In genomic region chr10:110414563-110415309, GRCh38 we compare ENCODE assay signal across 8 cellular contexts.
DNase-seq lines count a peak whose midpoint lies in the region; ATAC-seq and TF ChIP-seq lines count a peak whose summit lies in the region.

No MANE protein-coding gene starts in this region.

- H3K4me3 Mint-ChIP-seq in GM23338 = no peak overlapping the region
- peak overlapping the region; percentile 7 for H3K4me3 Mint-ChIP-seq in activated CD8-positive, alpha-beta memory T cell treated with anti-CD3 and anti-CD28 coated beads, Interleukin-2, amount 10 ng/mL, durations not matched to agents 7 days and 5 days

- H3K9me3 ChIP-seq in cardiac muscle cell (ENCODE audit: low read depth) = no peaks in the 10 kb centered on the region

- H3K27ac ChIP-seq in GM23338 (ENCODE audit: low read depth) = no peak overlapping the region
- peak overlapping the region; percentile 85 for H3K27ac ChIP-seq in cardiac muscle cell

- H3K4me3 ChIP-seq in GM23338 = no peak overlapping the region
- H3K4me3 ChIP-seq in cardiac muscle cell = no peak overlapping the region

- H3K27ac Mint-ChIP-seq in GM23338 = no peak overlapping the region
- H3K27ac Mint-ChIP-seq in activated CD8-positive, alpha-beta memory T cell treated with anti-CD3 and anti-CD28 coated beads, Interleukin-2, amount 10 ng/mL, durations not matched to agents 7 days and 5 days = peak overlapping the region; percentile 85

- no peaks in the 10 kb centered on the region for H4K20me1 ChIP-seq in GM23338 (replicated peaks; ENCODE audit: insufficient read depth)

- H3K9me3 Mint-ChIP-seq in GM23338 = no peaks in the 10 kb centered on the region
- no peaks in the 10 kb centered on the region for H3K9me3 Mint-ChIP-seq in activated CD8-positive, alpha-beta memory T cell treated with anti-CD3 and anti-CD28 coated beads, Interleukin-2, amount 10 ng/mL, durations not matched to agents 7 days and 5 days (ENCODE audit: low read depth)

- H3K36me3 Mint-ChIP-seq in GM23338 (ENCODE audit: low read depth) = no peaks in the 10 kb centered on the region
- peaks cover 8% of the 10 kb centered on the region for H3K36me3 Mint-ChIP-seq in activated CD8-positive, alpha-beta memory T cell treated with anti-CD3 and anti-CD28 coated beads, Interleukin-2, amount 10 ng/mL, durations not matched to agents 7 days and 5 days

- peak overlapping the region; percentile 63; the same call in 1 of the 2 replicates for H2AFZ ChIP-seq in GM23338

- H3K79me2 ChIP-seq in GM23338 (replicated peaks; ENCODE audit: insufficient read depth) = no peaks in the 10 kb centered on the region

- H3K9me2 ChIP-seq in GM23338 (ENCODE audit: insufficient read depth) = no peaks in the 10 kb centered on the region

- H3K4me1 ChIP-seq in GM23338 (ENCODE audit: insufficient read depth) = no peaks in the 10 kb centered on the region
- peaks cover 56% of the 10 kb centered on the region for H3K4me1 ChIP-seq in cardiac muscle cell (ENCODE audit: low read depth)

- peaks cover 11% of the 10 kb centered on the region; the same call in 2 of the 3 replicates for H3K4me1 Mint-ChIP-seq in GM23338
- peaks cover 77% of the 10 kb centered on the region for H3K4me1 Mint-ChIP-seq in activated CD8-positive, alpha-beta memory T cell treated with anti-CD3 and anti-CD28 coated beads, Interleukin-2, amount 10 ng/mL, durations not matched to agents 7 days and 5 days

- CTCF ChIA-PET in GM10248 (lab: Yijun Ruan, JAX) = interaction anchor here (0.8 to 1.7 kb wide), 8 partner anchors 9 to 135 kb away, joined by 3 to 5 read pairs (median 4); no protein-coding TSS in a partner anchor
- CTCF ChIA-PET in activated CD8-positive, alpha-beta memory T cell treated with anti-CD3 and anti-CD28 coated beads, Interleukin-2, amount 10 ng/mL, durations not matched to agents 7 days and 5 days (lab: Charles Lee) = interaction anchor here (1.0 to 6.2 kb wide), 11 partner anchors 7 to 89 kb away, joined by 3 to 55 read pairs (median 5); partner anchors contain the start of gene DUSP5

- DNase-seq in GM10248 (ENCODE audit: extremely low spot score) (peak; percentile 83), GM23338 (ENCODE audit: low spot score) (no peak), M059J (ENCODE audit: low read depth) (peak; percentile 94), cardiac muscle cell (ENCODE audit: low read depth in 1 of 2, low spot score in 1 of 2) (peak in 1 of 2 donors; percentile 69), cortex of kidney (lab: John Stamatoyannopoulos, UW) (no peak), NCI-H748 (lab: John Stamatoyannopoulos, UW; ENCODE audit: unreplicated experiment) (no peak)
- peak; percentile 98 for DNase-seq in activated CD8-positive, alpha-beta memory T cell treated with anti-CD3 and anti-CD28 coated beads, Interleukin-2, amount 10 ng/mL, durations not matched to agents 7 days and 5 days
- peak; percentile 78 for DNase-seq in stimulated activated CD8-positive, alpha-beta memory T cell treated with anti-CD3 and anti-CD28 coated beads, Interleukin-12 subunit alpha, Interleukin-12 subunit beta, amount 100 ng/mL, for 4 hours (ENCODE audit: low read depth)

- ATAC-seq in GM23338 = no peak
- peak; percentile 93 for ATAC-seq in activated CD8-positive, alpha-beta memory T cell treated with anti-CD3 and anti-CD28 coated beads, Interleukin-2, amount 10 ng/mL, durations not matched to agents 7 days and 5 days

- no peak overlapping the region for H3K4me2 ChIP-seq in GM23338

- H3K36me3 ChIP-seq in GM23338 (ENCODE audit: insufficient read depth) = no peaks in the 10 kb centered on the region
- no peaks in the 10 kb centered on the region for H3K36me3 ChIP-seq in cardiac muscle cell

- no peaks in the 10 kb centered on the region for H3F3A ChIP-seq in GM23338 (replicated peaks; ENCODE audit: low read depth)

- H3K27me3 Mint-ChIP-seq in GM23338 (ENCODE audit: insufficient read depth, low read depth, poor library complexity) = peaks cover 7% of the 10 kb centered on the region
- H3K27me3 Mint-ChIP-seq in activated CD8-positive, alpha-beta memory T cell treated with anti-CD3 and anti-CD28 coated beads, Interleukin-2, amount 10 ng/mL, durations not matched to agents 7 days and 5 days = no peaks in the 10 kb centered on the region

- POLR2A ChIA-PET in GM10248 (lab: Yijun Ruan, JAX) = interaction anchor here (1.0 to 2.7 kb wide), 4 partner anchors 9 to 86 kb away, joined by 3 to 8 read pairs (median 4); no protein-coding TSS in a partner anchor

- H3K27me3 ChIP-seq in GM23338 (ENCODE audit: insufficient read depth) (no peaks in the 10 kb centered on the region), cardiac muscle cell (no peaks in the 10 kb centered on the region)

- TF ChIP-seq CTCF in GM10248 (IDR thresholded peaks at IDR 0.05; ENCODE audit: control extremely low read depth, extremely low read depth, low read depth, missing control alignments) (no peak), GM23338 (conservative IDR thresholded peaks at IDR 0.05; ENCODE audit: low read depth in 2 of 2) (no peak), cardiac muscle cell (IDR thresholded peaks at IDR 0.05; ENCODE audit: low read depth, low read length) (no peak)

TF ChIP-seq in GM23338, 12 proteins besides CTCF, POLR2A, EP300 and RAD21 (continues in another document):
- no peak for TF ChIP-seq REST (IDR thresholded peaks at IDR 0.05; ENCODE audit: unreplicated experiment)
- no peak for TF ChIP-seq ETS1 (IDR thresholded peaks at IDR 0.05)
- no peak for TF ChIP-seq ZNF114 (CRISPR knock-in tag; IDR thresholded peaks at IDR 0.05)
- TF ChIP-seq EZH2 (IDR thresholded peaks at IDR 0.05; ENCODE audit: low read depth, unreplicated experiment) = no peak
- TF ChIP-seq NANOG (IDR thresholded peaks at IDR 0.05; ENCODE audit: borderline replicate concordance) = no peak
- TF ChIP-seq STAT1 (IDR thresholded peaks at IDR 0.05; ENCODE audit: unreplicated experiment) = no peak
- no peak for TF ChIP-seq JUNB (IDR thresholded peaks at IDR 0.05; ENCODE audit: unreplicated experiment)
- no peak for TF ChIP-seq CREB1 (CRISPR knock-in tag; IDR thresholded peaks at IDR 0.05; ENCODE audit: low read depth)

Comparison
In these comparisons a context has a peak if more than half of its experiments do, and no peak if none do; other contexts are left out.
1. DNase-seq: peak in GM10248 (single experiment), M059J (single experiment), activated CD8-positive, alpha-beta memory T cell treated with anti-CD3 and anti-CD28 coated beads, Interleukin-2, amount 10 ng/mL, durations not matched to agents 7 days and 5 days (single experiment) and stimulated activated CD8-positive, alpha-beta memory T cell treated with anti-CD3 and anti-CD28 coated beads, Interleukin-12 subunit alpha, Interleukin-12 subunit beta, amount 100 ng/mL, for 4 hours (single experiment); none in GM23338 (single experiment), cortex of kidney (single experiment) and NCI-H748 (single experiment).